ENCODE assay signal across 20 cellular contexts in genomic region chr2:67888351-67889005, GRCh38.
"Had no signal": no experiment of that assay in that cellular context is flagged by ENCODE, and none has a peak within 500 bp of the region (broad histone marks: within the 10 kb centered on the region; RNA-seq: fewer than 3 reads in every experiment).

No MANE protein-coding gene starts in this region.

- H3K9me3 ChIP-seq: esophagus muscularis mucosa, mucosa of descending colon, neutrophil, sigmoid colon, suprapubic skin, tibial artery, upper lobe of left lung, uterus had no signal

- H3K4me3 Mint-ChIP-seq: dendritic cell treated with granulocyte-macrophage colony-stimulating factor and Interleukin-4, amounts not matched to agents 40 ng/mL and 50 ng/mL, for 4 days; effector memory CD8-positive, alpha-beta T cell; naive thymus-derived CD8-positive, alpha-beta T cell had no signal

- H3K27ac ChIP-seq: epithelial cell of prostate, esophagus muscularis mucosa, hepatocyte, neutrophil, sigmoid colon, skin epidermis, suprapubic skin, upper lobe of left lung, uterus had no signal

- ATAC-seq: effector memory CD8-positive, alpha-beta T cell; mucosa of descending colon; naive thymus-derived CD8-positive, alpha-beta T cell; stimulated activated naive CD8-positive, alpha-beta T cell treated with anti-CD3 and anti-CD28 coated beads, Interleukin-15, Interleukin-2, amounts not matched to agents 100 U/mL and 50 U/mL, for 24 hours had no signal

- H3K4me3 ChIP-seq: esophagus muscularis mucosa, hepatocyte, mucosa of descending colon, sigmoid colon, skin epidermis, suprapubic skin, tibial artery, upper lobe of left lung, uterus had no signal

- H3K4me1 Mint-ChIP-seq: naive thymus-derived CD8-positive, alpha-beta T cell had no signal

- FAIRE-seq: colon had no signal

- H3K4me2 ChIP-seq: hepatocyte had no signal

- H3K27me3 Mint-ChIP-seq: dendritic cell treated with granulocyte-macrophage colony-stimulating factor and Interleukin-4, amounts not matched to agents 40 ng/mL and 50 ng/mL, for 4 days had no signal

- H3K36me3 ChIP-seq: esophagus muscularis mucosa, neutrophil, sigmoid colon, suprapubic skin, tibial artery, upper lobe of left lung, uterus had no signal

- H3K36me3 Mint-ChIP-seq: naive thymus-derived CD8-positive, alpha-beta T cell had no signal

- H3K27ac Mint-ChIP-seq: dendritic cell treated with granulocyte-macrophage colony-stimulating factor and Interleukin-4, amounts not matched to agents 40 ng/mL and 50 ng/mL, for 4 days; effector memory CD8-positive, alpha-beta T cell; naive thymus-derived CD8-positive, alpha-beta T cell had no signal

- H2AFZ ChIP-seq: hepatocyte had no signal

- DNase-seq: effector memory CD8-positive, alpha-beta T cell; foreskin melanocyte; head of caudate nucleus; mucosa of descending colon; naive thymus-derived CD8-positive, alpha-beta T cell; posterior cingulate gyrus; sigmoid colon; stimulated activated CD4-positive, alpha-beta T cell treated with anti-CD3 and anti-CD28 coated beads, Interleukin-12 subunit alpha, Interleukin-12 subunit beta, amount 100 ng/mL, for 4 hours; stimulated activated naive CD8-positive, alpha-beta T cell treated with anti-CD3 and anti-CD28 coated beads, Interleukin-15, Interleukin-2, amounts not matched to agents 100 U/mL and 50 U/mL, for 24 hours; tibial artery; upper lobe of left lung; uterus had no signal

- H3K4me1 ChIP-seq: sigmoid colon, suprapubic skin, upper lobe of left lung, uterus had no signal

- H3K27me3 ChIP-seq: esophagus muscularis mucosa, hepatocyte, neutrophil, sigmoid colon, suprapubic skin, tibial artery, upper lobe of left lung, uterus had no signal

- H3K9me3 Mint-ChIP-seq: dendritic cell treated with granulocyte-macrophage colony-stimulating factor and Interleukin-4, amounts not matched to agents 40 ng/mL and 50 ng/mL, for 4 days; effector memory CD8-positive, alpha-beta T cell; naive thymus-derived CD8-positive, alpha-beta T cell had no signal

- H3K79me2 ChIP-seq: hepatocyte had no signal
